Comparison of ENCODE assay signal across 9 cellular contexts in genomic region chr1:26164036-26164927, GRCh38. TPM values are rescaled to one million over a fixed set of nuclear protein-coding genes. Genes with fewer than 3 reads are reported as not detected.
DNase-seq lines count a peak whose midpoint lies in the region; ATAC-seq, FAIRE-seq and TF ChIP-seq lines count a peak whose summit lies in the region.
"Had no signal": no experiment of that assay in that cellular context is flagged by ENCODE, and none has a peak within 500 bp of the region (broad histone marks: within the 10 kb centered on the region; RNA-seq: fewer than 3 reads in every experiment).

No MANE protein-coding gene starts in this region.

- H3K9me3 Mint-ChIP-seq in T-helper 1 cell treated with Interleukin-12 subunit alpha and Interleukin-12 subunit beta and Interleukin-4 antibody, amounts not matched to agents 30 μg/mL and 1 μg/mL, for 36 hours: no peaks in the 10 kb centered on the region

- no peak overlapping the region for H3K27ac Mint-ChIP-seq in T-helper 1 cell treated with Interleukin-12 subunit alpha and Interleukin-12 subunit beta and Interleukin-4 antibody, amounts not matched to agents 30 μg/mL and 1 μg/mL, for 36 hours

- ATAC-seq in GM21381 (IDR thresholded peaks at IDR 0.05; ENCODE audit: unreplicated experiment): no peak

- H3K9me3 ChIP-seq in kidney (ENCODE audit: control insufficient read depth in 1 of 2, low read length in 2 of 2): no peaks in the 10 kb centered on the region

- FAIRE-seq in kidney (lab: Jason Lieb, UNC): no peak
- FAIRE-seq: endometrium had no signal

- intact Hi-C loops in kidney (cut with DNase I): no loop called here

- H3K27me3 Mint-ChIP-seq in T-helper 1 cell treated with Interleukin-12 subunit alpha and Interleukin-12 subunit beta and Interleukin-4 antibody, amounts not matched to agents 30 μg/mL and 1 μg/mL, for 36 hours (ENCODE audit: low read depth): peaks cover 68% of the 10 kb centered on the region

- no peaks in the 10 kb centered on the region for H3K27me3 ChIP-seq in brain microvascular endothelial cell (replicated peaks)

- DNase-seq in DMS53 (lab: John Stamatoyannopoulos, UW) (peak; percentile 72), DMS53 treated with DMSO at 0.1 percent for 48 hours (lab: John Stamatoyannopoulos, UW; ENCODE audit: unreplicated experiment) (no peak), brain microvascular endothelial cell (no peak), kidney (no peak), HCEC 1CT (no peak)
- DNase-seq in stimulated activated CD4-positive, alpha-beta T cell treated with anti-CD3 and anti-CD28 coated beads, Interleukin-2, amount 100 ng/mL, for 24 hours: peak; percentile 64 to 69

- TF ChIP-seq CTCF in brain microvascular endothelial cell (IDR thresholded peaks at IDR 0.05; ENCODE audit: low read depth, low read length, missing control alignments) (peak; percentile 37), kidney (IDR thresholded peaks at IDR 0.05; ENCODE audit: borderline replicate concordance, extremely low read depth, insufficient read depth) (peak; percentile 61)

- peaks cover 28% of the 10 kb centered on the region for H3K4me1 Mint-ChIP-seq in T-helper 1 cell treated with Interleukin-12 subunit alpha and Interleukin-12 subunit beta and Interleukin-4 antibody, amounts not matched to agents 30 μg/mL and 1 μg/mL, for 36 hours (ENCODE audit: low read depth)

- peaks cover 0 to 13% of the 10 kb centered on the region in 2 donors for H3K4me1 ChIP-seq in kidney (ENCODE audit: control insufficient read depth in 1 of 2, insufficient read depth in 1 of 2, low read depth in 1 of 2, low read length in 2 of 2)

- H3K4me3 Mint-ChIP-seq in T-helper 1 cell treated with Interleukin-12 subunit alpha and Interleukin-12 subunit beta and Interleukin-4 antibody, amounts not matched to agents 30 μg/mL and 1 μg/mL, for 36 hours: peak overlapping the region; percentile 57

- no peaks in the 10 kb centered on the region for H3K36me3 ChIP-seq in brain microvascular endothelial cell (replicated peaks)
- H3K36me3 ChIP-seq in kidney (ENCODE audit: control insufficient read depth in 1 of 2, insufficient read depth in 2 of 2, low read length in 2 of 2): no peaks in the 10 kb centered on the region

- in situ Hi-C loops in brain microvascular endothelial cell (cut with HindIII; ENCODE audit: low pct_ligation_motif_present, low sequenced_read_pairs): no loop called here

- no peak overlapping the region for H3K27ac ChIP-seq in brain microvascular endothelial cell
- no peak overlapping the region for H3K27ac ChIP-seq in kidney (ENCODE audit: low read depth in 2 of 2, low read length in 2 of 2)

- H3K4me3 ChIP-seq in brain microvascular endothelial cell (ENCODE audit: low read depth, low read length) (peak overlapping the region; percentile 38), kidney (ENCODE audit: low read length in 2 of 2) (peak overlapping the region in 1 of 2 donors; percentile 37)

- H3K9ac ChIP-seq in kidney (ENCODE audit: low read length in 2 of 2): peak overlapping the region in 1 of 2 donors; percentile 56

- H3K36me3 Mint-ChIP-seq in T-helper 1 cell treated with Interleukin-12 subunit alpha and Interleukin-12 subunit beta and Interleukin-4 antibody, amounts not matched to agents 30 μg/mL and 1 μg/mL, for 36 hours (ENCODE audit: low read depth): no peaks in the 10 kb centered on the region

RNA-seq across cellular contexts. Expression of gene C1orf232, which starts 4.5 kb away (rescaled TPM):
- not detected for total RNA-seq in kidney
- not detected for polyA plus RNA-seq in kidney (ENCODE audit: insufficient read depth, low read depth, low replicate concordance)

RNA-seq across cellular contexts. Expression of gene FAM110D, which starts 5.4 kb away (rescaled TPM):
- 8.1 TPM for total RNA-seq in kidney
- polyA plus RNA-seq in kidney (ENCODE audit: insufficient read depth, low read depth, low replicate concordance): 4.2 TPM

RNA-seq across cellular contexts. Expression of gene ZNF593, which starts 5.4 kb away (rescaled TPM):
- total RNA-seq in kidney: 22.4 TPM
- polyA plus RNA-seq in kidney (ENCODE audit: insufficient read depth, low read depth, low replicate concordance): 93.2 TPM

RNA-seq across cellular contexts. Expression of gene ZNF593OS, which starts 7.3 kb away (rescaled TPM):
- not detected for total RNA-seq in kidney
- not detected for polyA plus RNA-seq in kidney (ENCODE audit: insufficient read depth, low read depth, low replicate concordance)

RNA-seq across cellular contexts. Expression of gene CNKSR1, which starts 13.0 kb away (rescaled TPM):
- 19.7 TPM for total RNA-seq in kidney
- 8.8 TPM for polyA plus RNA-seq in kidney (ENCODE audit: insufficient read depth, low read depth, low replicate concordance)

Comparison
In these comparisons a context has a peak if more than half of its experiments do, and no peak if none do; other contexts are left out.
1. DNase-seq: peak in DMS53 (single experiment) and stimulated activated CD4-positive, alpha-beta T cell treated with anti-CD3 and anti-CD28 coated beads, Interleukin-2, amount 100 ng/mL, for 24 hours (2 of 2); none in DMS53 treated with DMSO at 0.1 percent for 48 hours (single experiment), brain microvascular endothelial cell (single experiment), kidney (single experiment) and HCEC 1CT (single experiment).